ENCODE assay signal across 10 cellular contexts in the genomic region with DNA sequence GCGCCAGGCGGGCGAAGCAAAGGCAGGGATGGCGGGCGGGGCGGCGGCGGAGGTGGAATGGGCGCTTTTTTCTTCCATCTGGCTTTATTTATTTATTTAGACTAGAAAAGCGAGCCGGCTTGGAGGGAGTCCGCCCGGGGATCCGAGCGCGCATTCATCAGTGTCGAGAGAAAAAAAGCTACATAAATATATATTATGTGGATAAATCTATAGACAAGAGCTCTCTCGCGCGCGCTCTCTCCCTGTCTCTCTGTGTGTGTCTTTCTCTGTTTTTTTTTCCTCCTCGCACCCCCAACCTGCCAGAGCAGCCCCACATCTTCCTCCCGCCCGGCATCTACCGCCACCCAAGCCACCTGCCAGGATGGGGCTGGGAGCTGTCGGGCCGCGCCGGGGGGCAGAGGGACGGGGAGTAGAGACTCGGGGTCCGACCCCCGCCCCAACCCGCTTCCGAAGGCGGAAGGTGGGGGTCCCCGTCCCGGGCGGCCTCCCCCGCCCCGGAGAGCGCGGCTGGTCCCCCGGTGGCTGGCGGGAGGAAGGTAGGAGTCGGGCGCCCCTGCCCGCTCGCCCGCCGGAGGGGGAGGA. TPM values are rescaled to one million over a fixed set of nuclear protein-coding genes. Genes with fewer than 3 reads are reported as not detected.
DNase-seq lines count a peak whose midpoint lies in the region; ATAC-seq and TF ChIP-seq lines count a peak whose summit lies in the region.
"Had no signal": no experiment of that assay in that cellular context is flagged by ENCODE, and none has a peak within 500 bp of the region (broad histone marks: within the 10 kb centered on the region; RNA-seq: fewer than 3 reads in every experiment).

No MANE protein-coding gene starts in this region.

- H3K4me2 ChIP-seq in IMR-90 (ENCODE audit: low read depth, low read length), result peak overlapping the region; percentile 46

- no peak overlapping the region for H2BK15ac ChIP-seq in IMR-90 (ENCODE audit: low read depth, low read length)

- no peak overlapping the region for H4K8ac ChIP-seq in IMR-90 (ENCODE audit: low read depth in 2 of 2, low read length in 2 of 2)

- TF ChIP-seq POLR2A in IMR-90 (IDR thresholded peaks at IDR 0.05; ENCODE audit: low read depth, low read length), result no peak

- no peaks in the 10 kb centered on the region for H4K20me1 ChIP-seq in IMR-90 (ENCODE audit: insufficient read depth, low read length)

- H2BK5ac ChIP-seq in IMR-90 (ENCODE audit: low read depth, low read length, poor library complexity, severe bottlenecking), result no peak overlapping the region

- H2BK20ac ChIP-seq in IMR-90 (ENCODE audit: low read depth, low read length), result no peak overlapping the region

- no peak for TF ChIP-seq CTCF in AG04450 (IDR thresholded peaks at IDR 0.05; ENCODE audit: low read depth, low read length)
- TF ChIP-seq CTCF in IMR-90 (conservative IDR thresholded peaks at IDR 0.05; ENCODE audit: low read depth, low read length), result no peak
- TF ChIP-seq CTCF in colonic mucosa (IDR thresholded peaks at IDR 0.05), result no peak

- H3K79me1 ChIP-seq in IMR-90 (ENCODE audit: low read depth in 1 of 2, low read length in 2 of 2), result no peaks in the 10 kb centered on the region

- no peak overlapping the region for H2AK9ac ChIP-seq in IMR-90 (replicated peaks; ENCODE audit: low read depth, low read length, poor library complexity)

- in situ Hi-C loops in IMR-90 (cut with MboI; ENCODE audit: low sequenced_read_pairs), result no loop called here

- peak overlapping the region; percentile 25; the same call in 1 of the 2 replicates for H3K4me3 ChIP-seq in AG04450 (ENCODE audit: low read depth, low read length)
- peak overlapping the region; percentile 36; the same call in 1 of the 2 replicates for H3K4me3 ChIP-seq in IMR-90 (ENCODE audit: insufficient read depth, low read depth, low read length)
- peak overlapping the region; percentile 24 for H3K4me3 ChIP-seq in colonic mucosa
- H3K4me3 ChIP-seq in mucosa of stomach (ENCODE audit: low read length), result peak overlapping the region; percentile 71

- no peak overlapping the region for H4K91ac ChIP-seq in IMR-90 (ENCODE audit: insufficient read depth, low read depth, low read length)

- DNase-seq in AG04450 (ENCODE audit: low read depth, low spot score) (no peak), IMR-90 (no peak), colonic mucosa (no peak), CD1c-positive myeloid dendritic cell (ENCODE audit: extremely low spot score) (no peak)
- no peak for DNase-seq in stimulated activated CD4-positive, alpha-beta T cell treated with anti-CD3 and anti-CD28 coated beads, Interleukin-15, amount 100 ng/mL, for 24 hours

- CTCF ChIA-PET in AG04450 (lab: Charles Lee) (no interaction called here), IMR-90 (lab: Yijun Ruan, JAX) (no interaction called here)

- H3K27ac ChIP-seq in AG04450 (ENCODE audit: low read depth, low read length) (no peak overlapping the region), IMR-90 (ENCODE audit: insufficient read depth, low read length) (no peak overlapping the region), colonic mucosa (no peak overlapping the region)

- H3K9me3 ChIP-seq in AG04450 (ENCODE audit: control insufficient read depth, insufficient read depth, low read length) (peaks cover 4% of the 10 kb centered on the region; the same call in 1 of the 2 replicates), IMR-90 (ENCODE audit: control insufficient read depth, insufficient read depth, low read length) (no peaks in the 10 kb centered on the region), colonic mucosa (no peaks in the 10 kb centered on the region), mucosa of stomach (ENCODE audit: control insufficient read depth, low read length) (no peaks in the 10 kb centered on the region)

- dilution Hi-C loops in IMR-90 (cut with HindIII; ENCODE audit: low sequenced_read_pairs, unreplicated experiment), result no loop called here

- H2AK5ac ChIP-seq in IMR-90 (ENCODE audit: low read depth, low read length), result no peak overlapping the region

- no CpG with 5 or more reads among the region's 51 CpGs for WGBS in IMR-90 (ENCODE audit: extremely low coverage in 2 of 2, insufficient read length in 1 of 2), 2 experiments

- H2AFZ ChIP-seq in IMR-90 (replicated peaks; ENCODE audit: low read length, poor library complexity), result no peak overlapping the region

- peaks cover 1% of the 10 kb centered on the region; the same call in 1 of the 2 replicates for H3K4me1 ChIP-seq in IMR-90 (ENCODE audit: control insufficient read depth, insufficient read depth, low read length)
- no peaks in the 10 kb centered on the region for H3K4me1 ChIP-seq in colonic mucosa
- H3K4me1 ChIP-seq in mucosa of stomach (ENCODE audit: control insufficient read depth, insufficient read depth, low read length), result no peaks in the 10 kb centered on the region

- H2BK120ac ChIP-seq in IMR-90 (ENCODE audit: low read depth, low read length), result no peak overlapping the region

- no peak overlapping the region for H3K4ac ChIP-seq in IMR-90 (ENCODE audit: low read depth, low read length)

- H3K27me3 ChIP-seq in AG04450 (ENCODE audit: control insufficient read depth, insufficient read depth, low read length) (peaks cover 54% of the 10 kb centered on the region), IMR-90 (ENCODE audit: control insufficient read depth, insufficient read depth, low read length) (peaks cover 46% of the 10 kb centered on the region), colonic mucosa (peaks cover 39% of the 10 kb centered on the region), mucosa of stomach (ENCODE audit: control insufficient read depth, insufficient read depth, low read length) (peaks cover 67% of the 10 kb centered on the region)

- H3K56ac ChIP-seq in IMR-90 (ENCODE audit: extremely low read depth, insufficient read depth, low read length), result no peak overlapping the region

- H3K36me3 ChIP-seq in IMR-90 (ENCODE audit: control insufficient read depth, insufficient read depth, low read length) (no peaks in the 10 kb centered on the region), colonic mucosa (no peaks in the 10 kb centered on the region), mucosa of stomach (ENCODE audit: control insufficient read depth, insufficient read depth, low read length) (no peaks in the 10 kb centered on the region)

- POLR2A ChIA-PET in AG04450 (lab: Yijun Ruan, JAX), result no interaction called here
- POLR2A ChIA-PET in IMR-90 (lab: Charles Lee; ENCODE audit: unreplicated experiment), result no interaction called here

- H3K23ac ChIP-seq in IMR-90 (ENCODE audit: low read depth, low read length), result no peak overlapping the region

- no peak; the same call in 1 of the 2 replicates for ATAC-seq in IMR-90 (ENCODE audit: low read depth)
- ATAC-seq in GM19324 (IDR thresholded peaks at IDR 0.05; ENCODE audit: low FRiP score, unreplicated experiment), result no peak
- no peak for ATAC-seq in HG03442 (IDR thresholded peaks at IDR 0.05; ENCODE audit: unreplicated experiment)

- TF ChIP-seq RAD21 in IMR-90 (IDR thresholded peaks at IDR 0.05; ENCODE audit: low read length), result no peak

- no peak overlapping the region for H3K9ac ChIP-seq in IMR-90 (ENCODE audit: low read depth, low read length)
- H3K9ac ChIP-seq in colonic mucosa (ENCODE audit: low read depth in 2 of 2, low read length in 2 of 2), result no peak overlapping the region
- no peak overlapping the region for H3K9ac ChIP-seq in mucosa of stomach (ENCODE audit: low read length)

- H3K18ac ChIP-seq in IMR-90 (ENCODE audit: low read depth, low read length), result no peak overlapping the region

- no peak overlapping the region for H4K5ac ChIP-seq in IMR-90 (ENCODE audit: low read depth, low read length)

- BruUV-seq in IMR-90 (replicated peaks; lab: Mats Ljungman, UMichigan), result no TSS peak

- no peak overlapping the region for H3K14ac ChIP-seq in IMR-90 (replicated peaks; ENCODE audit: low read depth, low read length)

- intact Hi-C loops in IMR-90 (cut with micrococcal nuclease), result no loop called here
- intact Hi-C loops in colonic mucosa (cut with DNase I), result no loop called here

- no peaks in the 10 kb centered on the region for H3K9me1 ChIP-seq in IMR-90 (ENCODE audit: insufficient read depth, low read length)

TF ChIP-seq in IMR-90, 13 proteins besides CTCF, POLR2A, EP300 and RAD21:
- TF ChIP-seq BHLHE40 (IDR thresholded peaks at IDR 0.05; ENCODE audit: low read depth, low read length) (no peak), CEBPB (IDR thresholded peaks at IDR 0.05; ENCODE audit: low read depth, low read length) (no peak), MAFK (IDR thresholded peaks at IDR 0.05; ENCODE audit: low read depth, low read length) (no peak), FOS (IDR thresholded peaks at IDR 0.05; ENCODE audit: low read depth, low read length) (no peak), RFX5 (IDR thresholded peaks at IDR 0.05; ENCODE audit: low read depth, low read length) (no peak), MAZ (IDR thresholded peaks at IDR 0.05; ENCODE audit: borderline replicate concordance, low read depth, low read length) (no peak), USF2 (IDR thresholded peaks at IDR 0.05; ENCODE audit: low read depth, low read length) (no peak), CHD1 (IDR thresholded peaks at IDR 0.05; ENCODE audit: low read depth, low read length) (no peak), SMC3 (IDR thresholded peaks at IDR 0.05; ENCODE audit: low read depth, low read length) (no peak)

RNA-seq across cellular contexts. Expression of gene CELF4, which starts 1.0 kb away (rescaled TPM):
- polyA plus RNA-seq in AG04450 (2011; rRNA removed) (not detected in 2 replicates), IMR-90 (2012; rRNA removed) (not detected in 2 replicates)
- polyA minus RNA-seq in AG04450 (2011; rRNA and poly(A)+ RNA removed), result not detected in 2 replicates
- total RNA-seq in IMR-90 (2012; rRNA removed) (not detected in 2 replicates), colonic mucosa (1 to 10 TPM in 1 of 2 donors, not detected in 1; 1.4 TPM)
- polyA plus RNA-seq in IMR-90 (2012; cell fraction: cytosol; rRNA removed), result not detected in 2 replicates
- not detected in 2 replicates for polyA plus RNA-seq in IMR-90 (2012; cell fraction: nucleus; rRNA removed; ENCODE audit: low replicate concordance)
- total RNA-seq: glomerular endothelial cell, RPMI7951 had no signal
